18 cellular contexts compared by ENCODE assay signal in the genomic region with DNA sequence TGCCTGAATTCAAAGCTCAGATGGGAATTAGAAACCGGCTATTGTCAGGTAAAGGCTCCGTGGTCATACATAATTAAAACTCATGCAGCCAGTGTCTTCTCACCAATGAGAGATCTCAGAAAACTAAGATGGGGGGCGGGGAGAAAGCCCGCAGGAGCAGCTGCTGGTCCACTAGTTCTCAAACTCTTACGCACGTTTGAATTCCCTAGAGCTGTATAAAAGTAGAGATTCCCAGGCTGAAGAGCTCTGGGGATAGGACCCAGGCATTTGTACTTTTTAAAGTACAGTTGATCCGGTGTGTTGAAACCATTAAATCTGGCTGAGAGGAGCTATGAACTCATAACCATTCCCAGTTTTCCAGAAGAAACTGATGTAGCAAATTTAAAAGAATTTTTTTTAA.
"Had no signal": no experiment of that assay in that cellular context is flagged by ENCODE, and none has a peak within 500 bp of the region (broad histone marks: within the 10 kb centered on the region; RNA-seq: fewer than 3 reads in every experiment).

No MANE protein-coding gene starts in this region.

- H3K4me3 ChIP-seq: colonic mucosa, gastroesophageal sphincter, lower lobe of right lung, thoracic aorta, upper lobe of left lung had no signal

- H3K27ac ChIP-seq: colonic mucosa, lower lobe of right lung, thoracic aorta, upper lobe of left lung, WERI-Rb-1 had no signal

- H3K9me3 ChIP-seq: colonic mucosa, gastroesophageal sphincter, lower lobe of right lung, thoracic aorta, upper lobe of left lung had no signal

- H3K27ac Mint-ChIP-seq: activated CD4-positive, alpha-beta memory T cell treated with anti-CD3 and anti-CD28 coated beads, Interleukin-2, amount 10 ng/mL, durations not matched to agents 7 days and 5 days; activated CD8-positive, alpha-beta memory T cell treated with anti-CD3 and anti-CD28 coated beads, Interleukin-2, amount 10 ng/mL, durations not matched to agents 7 days and 5 days; activated naive CD8-positive, alpha-beta T cell treated with anti-CD3 and anti-CD28 coated beads for 36 hours; brain; progenitor cell of endocrine pancreas had no signal

- ATAC-seq: activated CD8-positive, alpha-beta memory T cell treated with anti-CD3 and anti-CD28 coated beads, Interleukin-2, amount 10 ng/mL, durations not matched to agents 7 days and 5 days; gastroesophageal sphincter; lower lobe of right lung had no signal

- H3K9me3 Mint-ChIP-seq: activated CD4-positive, alpha-beta memory T cell treated with anti-CD3 and anti-CD28 coated beads, Interleukin-2, amount 10 ng/mL, durations not matched to agents 7 days and 5 days had no signal

- H3K4me3 Mint-ChIP-seq: activated CD4-positive, alpha-beta memory T cell treated with anti-CD3 and anti-CD28 coated beads, Interleukin-2, amount 10 ng/mL, durations not matched to agents 7 days and 5 days; activated CD8-positive, alpha-beta memory T cell treated with anti-CD3 and anti-CD28 coated beads, Interleukin-2, amount 10 ng/mL, durations not matched to agents 7 days and 5 days; activated naive CD8-positive, alpha-beta T cell treated with anti-CD3 and anti-CD28 coated beads for 36 hours; brain had no signal

- DNase-seq: activated CD4-positive, alpha-beta memory T cell treated with anti-CD3 and anti-CD28 coated beads, Interleukin-2, amount 10 ng/mL, durations not matched to agents 7 days and 5 days; activated CD4-positive, alpha-beta T cell treated with anti-CD3 and anti-CD28 coated beads for 4 hours; activated CD8-positive, alpha-beta memory T cell treated with anti-CD3 and anti-CD28 coated beads, Interleukin-2, amount 10 ng/mL, durations not matched to agents 7 days and 5 days; activated naive CD4-positive, alpha-beta T cell; activated naive CD8-positive, alpha-beta T cell treated with anti-CD3 and anti-CD28 coated beads for 36 hours; central memory CD4-positive, alpha-beta T cell; colonic mucosa; left cardiac atrium; lower lobe of right lung; small intestine; stimulated activated CD4-positive, alpha-beta T cell treated with anti-CD3 and anti-CD28 coated beads, Interleukin-15, amount 100 ng/mL, for 24 hours; stimulated activated CD4-positive, alpha-beta T cell treated with anti-CD3 and anti-CD28 coated beads, Interleukin-2, amount 100 ng/mL, for 48 hours; upper lobe of left lung; WERI-Rb-1 had no signal

- H3K27me3 ChIP-seq: colonic mucosa, gastroesophageal sphincter, upper lobe of left lung had no signal

- H3K27me3 Mint-ChIP-seq: activated naive CD8-positive, alpha-beta T cell treated with anti-CD3 and anti-CD28 coated beads for 36 hours had no signal

- H3K36me3 Mint-ChIP-seq: activated CD8-positive, alpha-beta memory T cell treated with anti-CD3 and anti-CD28 coated beads, Interleukin-2, amount 10 ng/mL, durations not matched to agents 7 days and 5 days; brain had no signal

- H3K36me3 ChIP-seq: colonic mucosa, gastroesophageal sphincter, lower lobe of right lung, thoracic aorta, upper lobe of left lung, WERI-Rb-1 had no signal
